23 cellular contexts compared by ENCODE assay signal in genomic region chr2:84288335-84288734, GRCh38.
DNase-seq lines count a peak whose midpoint lies in the region; FAIRE-seq and TF ChIP-seq lines count a peak whose summit lies in the region.
"Had no signal": no experiment of that assay in that cellular context is flagged by ENCODE, and none has a peak within 500 bp of the region (broad histone marks: within the 10 kb centered on the region; RNA-seq: fewer than 3 reads in every experiment).

No MANE protein-coding gene starts in this region.

- no peak overlapping the region for H4K5ac ChIP-seq in H1 (ENCODE audit: insufficient read length, low read depth, low read length)
- no peak overlapping the region for H4K5ac ChIP-seq in mesendoderm (ENCODE audit: low read length)

- CTCF ChIA-PET in H1 (lab: Charles Lee; ENCODE audit: partially characterized antibody): no interaction called here

- FAIRE-seq in H1 (lab: Jason Lieb, UNC): no peak
- FAIRE-seq: G401.6, GM12892, K562 had no signal

- H3K23me2 ChIP-seq in H1 (ENCODE audit: low read depth, low read length): no peaks in the 10 kb centered on the region

- TF ChIP-seq POLR2A in H1 (IDR thresholded peaks at IDR 0.05; ENCODE audit: control extremely low read depth in 1 of 2, low read depth in 2 of 2, low read length in 2 of 2): no peak

- no peak overlapping the region for H2BK120ac ChIP-seq in H1 (replicated peaks; ENCODE audit: low read depth, low read length)
- no peak overlapping the region for H2BK120ac ChIP-seq in mesendoderm (ENCODE audit: low read depth, low read length)

- H3K56ac ChIP-seq in H1 (replicated peaks; ENCODE audit: insufficient read length, low read depth, low read length): no peak overlapping the region
- no peak overlapping the region for H3K56ac ChIP-seq in mesendoderm (ENCODE audit: low read length)

- H2BK12ac ChIP-seq in H1 (ENCODE audit: low read depth, low read length): no peak overlapping the region

- H3K79me2 ChIP-seq in H1 (ENCODE audit: control insufficient read depth in 1 of 2, insufficient read depth in 2 of 2, low read length in 2 of 2) (no peaks in the 10 kb centered on the region), mesendoderm (ENCODE audit: control insufficient read depth, insufficient read depth, low read length) (no peaks in the 10 kb centered on the region)

- no peak for TF ChIP-seq RAD21 in Ishikawa (IDR thresholded peaks at IDR 0.05; ENCODE audit: low read depth)
- no peak for TF ChIP-seq RAD21 in H1 (IDR thresholded peaks at IDR 0.05 in 1 of 2, conservative IDR thresholded peaks at IDR 0.05 in 1 of 2; ENCODE audit: low read depth in 2 of 2, low read length in 2 of 2)

- H3K9ac ChIP-seq in H1 (replicated peaks in 1 of 4; ENCODE audit: extremely low read depth in 1 of 4, low read depth in 3 of 4, low read length in 3 of 4) (no peak overlapping the region), mesendoderm (ENCODE audit: low read length) (no peak overlapping the region)

- no peaks in the 10 kb centered on the region for H3K4me1 ChIP-seq in H1 (replicated peaks in 1 of 4; ENCODE audit: control insufficient read depth in 3 of 4, insufficient read depth in 4 of 4, low read length in 3 of 4)
- no peaks in the 10 kb centered on the region for H3K4me1 ChIP-seq in mesendoderm (ENCODE audit: control insufficient read depth, low read depth, low read length)

- H2BK15ac ChIP-seq in H1 (ENCODE audit: low read length) (no peak overlapping the region), mesendoderm (replicated peaks; ENCODE audit: low read depth) (no peak overlapping the region)

- H2AFZ ChIP-seq in H1 (ENCODE audit: low read length): no peak overlapping the region

- TF ChIP-seq EP300 in Ishikawa (IDR thresholded peaks at IDR 0.05; ENCODE audit: borderline replicate concordance): no peak
- no peak for TF ChIP-seq EP300 in H1 (IDR thresholded peaks at IDR 0.05; ENCODE audit: borderline replicate concordance in 1 of 2, low read depth in 2 of 2, low read length in 2 of 2)

- peaks cover 0 to 3% of the 10 kb centered on the region in 2 experiments; a peak in 1 of 4 replicates for H3K9me3 ChIP-seq in H1 (ENCODE audit: insufficient read depth in 2 of 2, low read depth in 1 of 2, low read length in 1 of 2)

- no peak overlapping the region for H2AK5ac ChIP-seq in H1 (ENCODE audit: low read depth, low read length)
- no peak overlapping the region for H2AK5ac ChIP-seq in mesendoderm (ENCODE audit: low read length)

- no peaks in the 10 kb centered on the region for H3K36me3 ChIP-seq in H1 (ENCODE audit: control insufficient read depth in 2 of 4, insufficient read depth in 4 of 4, low read length in 3 of 4)
- no peaks in the 10 kb centered on the region for H3K36me3 ChIP-seq in mesendoderm (ENCODE audit: control insufficient read depth, insufficient read depth, low read length)

- no peak overlapping the region for H2BK5ac ChIP-seq in H1 (ENCODE audit: low read depth, low read length)
- no peak overlapping the region for H2BK5ac ChIP-seq in mesendoderm (ENCODE audit: low read length)

- H4K8ac ChIP-seq in H1 (ENCODE audit: extremely low read depth, insufficient read depth, low read length) (no peak overlapping the region), mesendoderm (ENCODE audit: low read depth, low read length) (no peak overlapping the region)

- H4K91ac ChIP-seq in H1 (replicated peaks; ENCODE audit: insufficient read length, low read length): no peak overlapping the region

- no peak overlapping the region for H3K14ac ChIP-seq in H1 (ENCODE audit: insufficient read length)

- H3K18ac ChIP-seq in H1 (ENCODE audit: extremely low read depth, low read length) (no peak overlapping the region), mesendoderm (ENCODE audit: low read length) (no peak overlapping the region)

- TF ChIP-seq CTCF in H1 (IDR thresholded peaks at IDR 0.05; ENCODE audit: control extremely low read depth in 1 of 3, insufficient read depth in 1 of 3, low read depth in 1 of 3, low read length in 3 of 3): no peak

- peak; percentile 13 for DNase-seq in ELR (ENCODE audit: low read depth)
- no peak for DNase-seq in H1 (ENCODE audit: low read depth in 1 of 2, low spot score in 2 of 2)
- peak; percentile 81 for DNase-seq in mesendoderm
- no peak for DNase-seq in HPDE6-E6E7 (ENCODE audit: extremely low spot score)
- no peak for DNase-seq in T-helper 1 cell
- DNase-seq in NCI-H1694 (lab: John Stamatoyannopoulos, UW): no peak
- DNase-seq: CD4-positive, CD25-positive, alpha-beta regulatory T cell; COR-L47; DMS 273 treated with DMSO at 0.1 percent for 48 hours; DMS79 treated with DMSO at 0.1 percent for 48 hours; GOT3; MM.1S; NCI-H1048; NCI-H1436 treated with DMSO at 0.1 percent for 48 hours; NCI-H2029; NCI-H2227 treated with DMSO at 0.1 percent for 48 hours; NCI-H510A treated with DMSO at 0.1 percent for 48 hours; NCI-H774; Right ventricle myocardium superior had no signal

- H3K23ac ChIP-seq in H1 (ENCODE audit: insufficient read length) (no peak overlapping the region), mesendoderm (ENCODE audit: low read length) (no peak overlapping the region)

- no peak overlapping the region for H3K4me3 ChIP-seq in H1 (ENCODE audit: extremely low read depth in 1 of 4, insufficient read depth in 2 of 4, low read depth in 3 of 4, low read length in 4 of 4)
- H3K4me3 ChIP-seq in mesendoderm (ENCODE audit: low read length): no peak overlapping the region
- H3K4me3 ChIP-seq: K562 had no signal

- H3K4me2 ChIP-seq in H1 (ENCODE audit: insufficient read depth in 1 of 2, low read depth in 2 of 2, low read length in 2 of 2): no peak overlapping the region
- H3K4me2 ChIP-seq in mesendoderm (ENCODE audit: low read length): no peak overlapping the region

- H3K27me3 ChIP-seq in H1 (replicated peaks in 1 of 4; ENCODE audit: control insufficient read depth in 3 of 4, extremely low read depth in 1 of 4, insufficient read depth in 3 of 4, low read length in 3 of 4) (no peaks in the 10 kb centered on the region), mesendoderm (ENCODE audit: insufficient read depth, low read length, poor library complexity) (no peaks in the 10 kb centered on the region)

- H3K4ac ChIP-seq in H1 (replicated peaks; ENCODE audit: insufficient read length, low read depth, low read length) (no peak overlapping the region), mesendoderm (ENCODE audit: low read depth, low read length) (no peak overlapping the region)

- H3K27ac ChIP-seq in H1 (ENCODE audit: low read depth, low read length): 0 out of 2 replicates have a peak overlapping the region, but pooled peaks have one; percentile 7
- H3K27ac ChIP-seq in mesendoderm (ENCODE audit: low read depth, low read length): no peak overlapping the region

- POLR2A ChIA-PET in H1 (lab: Charles Lee; ENCODE audit: partially characterized antibody): no interaction called here

- WGBS in H1 (ENCODE audit: extremely low coverage in 1 of 2, insufficient coverage in 1 of 2, insufficient read length in 1 of 2, insufficient replicate concordance in 2 of 2, low coverage in 1 of 2, low lambda C conversion rate in 2 of 2, missing lambda C conversion rate in 1 of 2), 2 experiments: 92% methylated on average over 3 of the region's 3 CpGs; no CpG with 5 or more reads in 1 of the 2 experiments
- no CpG with 5 or more reads among the region's 3 CpGs for WGBS in mesendoderm (ENCODE audit: extremely low coverage, insufficient coverage, low lambda C conversion rate)

- H3K79me1 ChIP-seq in H1 (ENCODE audit: low read depth, low read length) (no peaks in the 10 kb centered on the region), mesendoderm (ENCODE audit: low read length) (no peaks in the 10 kb centered on the region)

- H4K20me1 ChIP-seq in H1 (replicated peaks in 1 of 2; ENCODE audit: control insufficient read depth in 1 of 2, insufficient read depth in 2 of 2, low read length in 2 of 2): no peaks in the 10 kb centered on the region

- no peak overlapping the region for H2BK20ac ChIP-seq in H1 (ENCODE audit: low read length)

TF ChIP-seq in Ishikawa, 13 proteins besides CTCF, POLR2A, EP300 and RAD21:
- no peak for TF ChIP-seq TAF1 (IDR thresholded peaks at IDR 0.05; ENCODE audit: low read depth)
- TF ChIP-seq TEAD4 (IDR thresholded peaks at IDR 0.05): peak; percentile 22; the same call in 1 of the 2 replicates

TF ChIP-seq in H1, 55 proteins besides CTCF, POLR2A, EP300 and RAD21:
- TF ChIP-seq YY1 (IDR thresholded peaks at IDR 0.05; ENCODE audit: low read depth, low read length) (peak; percentile 82), TEAD4 (IDR thresholded peaks at IDR 0.05; ENCODE audit: low read depth, low read length) (peak; percentile 87), HDAC6 (IDR thresholded peaks at IDR 0.05; ENCODE audit: low read depth, low read length) (no peak)
- TF ChIP-seq, protein P1, sequence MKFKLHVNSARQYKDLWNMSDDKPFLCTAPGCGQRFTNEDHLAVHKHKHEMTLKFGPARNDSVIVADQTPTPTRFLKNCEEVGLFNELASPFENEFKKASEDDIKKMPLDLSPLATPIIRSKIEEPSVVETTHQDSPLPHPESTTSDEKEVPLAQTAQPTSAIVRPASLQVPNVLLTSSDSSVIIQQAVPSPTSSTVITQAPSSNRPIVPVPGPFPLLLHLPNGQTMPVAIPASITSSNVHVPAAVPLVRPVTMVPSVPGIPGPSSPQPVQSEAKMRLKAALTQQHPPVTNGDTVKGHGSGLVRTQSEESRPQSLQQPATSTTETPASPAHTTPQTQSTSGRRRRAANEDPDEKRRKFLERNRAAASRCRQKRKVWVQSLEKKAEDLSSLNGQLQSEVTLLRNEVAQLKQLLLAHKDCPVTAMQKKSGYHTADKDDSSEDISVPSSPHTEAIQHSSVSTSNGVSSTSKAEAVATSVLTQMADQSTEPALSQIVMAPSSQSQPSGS (IDR thresholded peaks at IDR 0.05; ENCODE audit: low read length): no peak

Comparison
In these comparisons a context has a peak if more than half of its experiments do, and no peak if none do; other contexts are left out.
1. DNase-seq: peak in ELR (single experiment) and mesendoderm (single experiment); none in H1 (0 of 2), HPDE6-E6E7 (single experiment), T-helper 1 cell (0 of 5) and NCI-H1694 (single experiment).